9 cellular contexts compared by ENCODE assay signal in genomic region chr2:30366199-30366691, GRCh38.
DNase-seq lines count a peak whose midpoint lies in the region; TF ChIP-seq lines count a peak whose summit lies in the region.
"Had no signal": no experiment of that assay in that cellular context is flagged by ENCODE, and none has a peak within 500 bp of the region (broad histone marks: within the 10 kb centered on the region; RNA-seq: fewer than 3 reads in every experiment).

No MANE protein-coding gene starts in this region.

- H3K36me3 Mint-ChIP-seq in MCF 10A (ENCODE audit: insufficient read depth, unreplicated experiment): no peaks in the 10 kb centered on the region

- no peak for TF ChIP-seq CTCF in breast epithelium (IDR thresholded peaks at IDR 0.05)
- no peak for TF ChIP-seq CTCF in MCF 10A (IDR thresholded peaks at IDR 0.05; ENCODE audit: unreplicated experiment)
- TF ChIP-seq CTCF in thyroid gland (IDR thresholded peaks at IDR 0.05): no peak

- H3K4me3 Mint-ChIP-seq in MCF 10A (ENCODE audit: unreplicated experiment): no peak overlapping the region

- intact Hi-C loops in breast epithelium (cut with DNase I; ENCODE audit: low total_unique reads): no loop called here
- intact Hi-C loops in MCF 10A (cut with micrococcal nuclease): no loop called here
- intact Hi-C loops in thyroid gland (cut with DNase I): loop anchor here (10.0 kb wide), 1 partner anchor 79 kb away; the partner anchor contains the start of gene LCLAT1

- 39 to 49% methylated on average over 9 to 10 of the region's 10 CpGs for WGBS in thyroid gland, 2 donors

- H3K36me3 ChIP-seq in breast epithelium (no peaks in the 10 kb centered on the region), thyroid gland (no peaks in the 10 kb centered on the region)

- H3K27me3 ChIP-seq in breast epithelium: no peaks in the 10 kb centered on the region
- H3K27me3 ChIP-seq in thyroid gland: no peaks in the 10 kb centered on the region

- no peaks in the 10 kb centered on the region for H3K9me3 Mint-ChIP-seq in MCF 10A (ENCODE audit: unreplicated experiment)

- no peaks in the 10 kb centered on the region for H3K27me3 Mint-ChIP-seq in MCF 10A (ENCODE audit: insufficient read depth, unreplicated experiment)

- CTCF ChIA-PET in MCF 10A (lab: Yijun Ruan, JAX): no interaction called here

- no TSS peak for BruUV-seq in MCF 10A (replicated peaks; lab: Mats Ljungman, UMichigan)

- no peaks in the 10 kb centered on the region for H3K4me1 ChIP-seq in breast epithelium
- H3K4me1 ChIP-seq in thyroid gland: peaks cover 64 to 72% of the 10 kb centered on the region in 2 donors

- DNase-seq in breast epithelium (ENCODE audit: low spot score in 2 of 2) (no peak), MCF 10A (ENCODE audit: unreplicated experiment) (no peak), iris pigment epithelial cell (ENCODE audit: low read depth) (peak; percentile 21), thyroid gland (no peak), SHP77 (lab: John Stamatoyannopoulos, UW) (no peak), NCI-H2107 (lab: John Stamatoyannopoulos, UW) (no peak), NCI-H2171 treated with DMSO at 0.1 percent for 48 hours (lab: John Stamatoyannopoulos, UW) (no peak)
- peak; percentile 17 for DNase-seq in activated CD8-positive, alpha-beta memory T cell treated with anti-CD3 and anti-CD28 coated beads, Interleukin-2, amount 50 U/mL, for 24 hours (ENCODE audit: extremely low read depth)
- DNase-seq: NCI-H1694 had no signal

- peaks cover 6% of the 10 kb centered on the region for H3K4me1 Mint-ChIP-seq in MCF 10A (ENCODE audit: insufficient read depth, unreplicated experiment)

- TF ChIP-seq POLR2A in breast epithelium (IDR thresholded peaks at IDR 0.05) (no peak), thyroid gland (IDR thresholded peaks at IDR 0.05) (no peak)

- no peak overlapping the region for H3K27ac Mint-ChIP-seq in MCF 10A (ENCODE audit: low read depth, unreplicated experiment)

- H3K4me3 ChIP-seq in breast epithelium: no peak overlapping the region
- no peak overlapping the region for H3K4me3 ChIP-seq in thyroid gland (replicated peaks in 1 of 3)

- H3K27ac ChIP-seq in breast epithelium: peak overlapping the region; percentile 18 to 49
- peak overlapping the region; percentile 68 to 98 (median 97) for H3K27ac ChIP-seq in thyroid gland

- POLR2A ChIA-PET in MCF 10A (lab: Yijun Ruan, JAX): no interaction called here

- H3K9me3 ChIP-seq in breast epithelium: no peaks in the 10 kb centered on the region
- H3K9me3 ChIP-seq in thyroid gland: no peaks in the 10 kb centered on the region

Comparison
In these comparisons a context has a peak if more than half of its experiments do, and no peak if none do; other contexts are left out.
1. DNase-seq: peak in activated CD8-positive, alpha-beta memory T cell treated with anti-CD3 and anti-CD28 coated beads, Interleukin-2, amount 50 U/mL, for 24 hours (single experiment) and iris pigment epithelial cell (single experiment); none in breast epithelium (0 of 2), MCF 10A (single experiment), thyroid gland (0 of 2), SHP77 (0 of 2), NCI-H2107 (single experiment) and NCI-H2171 treated with DMSO at 0.1 percent for 48 hours (single experiment).